23 cellular contexts compared by ENCODE assay signal in the genomic region with DNA sequence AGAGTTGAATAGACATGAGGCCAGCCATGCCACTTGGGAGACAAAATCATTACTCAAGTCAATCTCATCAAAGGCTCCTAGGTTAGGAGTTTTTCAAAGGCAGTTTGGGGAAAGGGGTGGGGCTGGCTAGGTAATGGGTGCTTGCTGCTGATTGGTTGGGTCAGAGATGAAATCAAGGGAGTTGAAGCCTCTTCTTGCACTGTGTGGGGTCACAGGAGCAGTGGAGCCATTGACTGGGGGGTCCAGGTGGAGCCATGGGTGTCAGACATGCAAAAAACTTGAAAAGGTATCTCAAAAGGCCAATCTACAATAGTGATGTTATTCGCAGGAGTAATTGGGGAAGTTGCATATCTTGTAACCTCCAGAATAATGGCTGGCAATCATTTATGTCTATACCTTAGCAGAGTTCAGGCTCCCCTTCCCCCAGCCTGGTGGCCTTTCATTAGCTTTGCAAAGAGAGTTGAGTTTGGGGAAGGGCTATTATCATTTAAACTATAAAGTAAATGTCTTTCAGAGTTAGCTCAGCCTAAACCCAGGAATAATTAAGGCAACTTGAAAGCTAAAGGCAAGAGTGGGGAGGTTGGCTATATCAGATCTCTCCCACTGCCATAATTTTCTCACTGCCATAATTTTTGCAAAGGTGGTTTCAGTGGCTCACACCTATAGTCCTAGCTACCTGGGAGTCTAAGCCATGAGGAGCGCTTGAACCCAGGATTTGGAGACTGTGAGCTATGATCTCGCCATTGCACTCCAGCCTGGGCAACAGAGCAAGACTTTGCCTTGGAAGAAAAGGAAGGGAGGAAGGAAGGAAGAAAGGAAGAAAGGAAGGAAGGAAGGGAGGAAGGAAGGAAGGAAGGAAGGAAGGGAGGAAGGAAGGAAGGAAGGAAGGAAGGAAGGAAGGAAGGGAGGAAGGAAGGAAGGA. TPM values are rescaled to one million over a fixed set of nuclear protein-coding genes. Genes with fewer than 3 reads are reported as not detected.
DNase-seq lines count a peak whose midpoint lies in the region; ATAC-seq and TF ChIP-seq lines count a peak whose summit lies in the region.
"Had no signal": no experiment of that assay in that cellular context is flagged by ENCODE, and none has a peak within 500 bp of the region (broad histone marks: within the 10 kb centered on the region; RNA-seq: fewer than 3 reads in every experiment).

No MANE protein-coding gene starts in this region.

- no peaks in the 10 kb centered on the region for H3K27me3 ChIP-seq in WERI-Rb-1 (ENCODE audit: insufficient read depth, low read depth, severe bottlenecking)
- H3K27me3 ChIP-seq: MG63 had no signal

- H3K4me3 ChIP-seq in iPS-18c (ENCODE audit: insufficient read depth, low read depth, low read length) = peak overlapping the region; percentile 36; the same call in 1 of the 2 replicates
- no peak overlapping the region for H3K4me3 ChIP-seq in WERI-Rb-1 (ENCODE audit: low read depth, low read length)
- H3K4me3 ChIP-seq: MG63, SJCRH30 had no signal

- peaks cover 35% of the 10 kb centered on the region for H3K36me3 Mint-ChIP-seq in WTC11
- no peaks in the 10 kb centered on the region for H3K36me3 Mint-ChIP-seq in activated T-helper 17 cell treated with anti-CD3 and anti-CD28 coated beads, Interleukin-2, amount 50 U/mL, for 72 hours (ENCODE audit: low read depth)

- H3K9me3 Mint-ChIP-seq in WTC11 = peaks cover 38% of the 10 kb centered on the region
- H3K9me3 Mint-ChIP-seq in activated T-helper 17 cell treated with anti-CD3 and anti-CD28 coated beads, Interleukin-2, amount 50 U/mL, for 72 hours = no peaks in the 10 kb centered on the region

- ATAC-seq in WTC11 (peak; percentile 91), HG02938 (IDR thresholded peaks at IDR 0.05; ENCODE audit: unreplicated experiment) (no peak)
- no peak for ATAC-seq in activated T-helper 17 cell treated with anti-CD3 and anti-CD28 coated beads, Interleukin-2, amount 50 U/mL, for 72 hours (replicated peaks)
- ATAC-seq: Panc1 had no signal

- H3K9me3 ChIP-seq in iPS-18c (ENCODE audit: control insufficient read depth, insufficient read depth, low read length) (no peaks in the 10 kb centered on the region), WERI-Rb-1 (ENCODE audit: severe bottlenecking) (peaks cover 4% of the 10 kb centered on the region)

- H3K27me3 Mint-ChIP-seq in WTC11 (ENCODE audit: low read depth) = peaks cover 6% of the 10 kb centered on the region; the same call in 1 of the 2 replicates
- no peaks in the 10 kb centered on the region for H3K27me3 Mint-ChIP-seq in activated T-helper 17 cell treated with anti-CD3 and anti-CD28 coated beads, Interleukin-2, amount 50 U/mL, for 72 hours

- no peak for TF ChIP-seq CTCF in WTC11 (IDR thresholded peaks at IDR 0.05)
- TF ChIP-seq CTCF in WERI-Rb-1 (IDR thresholded peaks at IDR 0.05; ENCODE audit: low read depth, low read length) = no peak

- CTCF ChIA-PET in WTC11 (lab: Charles Lee) = interaction anchor here (0.6 to 2.9 kb wide), 9 partner anchors 8 to 195 kb away, joined by 3 to 14 read pairs (median 3); a partner anchor contains a TSS

- H3K27ac Mint-ChIP-seq in WTC11 = peak overlapping the region; percentile 99
- no peak overlapping the region for H3K27ac Mint-ChIP-seq in activated T-helper 17 cell treated with anti-CD3 and anti-CD28 coated beads, Interleukin-2, amount 50 U/mL, for 72 hours

- peaks cover 41% of the 10 kb centered on the region for H3K4me1 Mint-ChIP-seq in WTC11
- no peaks in the 10 kb centered on the region for H3K4me1 Mint-ChIP-seq in activated T-helper 17 cell treated with anti-CD3 and anti-CD28 coated beads, Interleukin-2, amount 50 U/mL, for 72 hours

- POLR2A ChIA-PET in WTC11 (lab: Charles Lee) = no interaction called here

- H3K36me3 ChIP-seq in WERI-Rb-1 = no peaks in the 10 kb centered on the region
- H3K36me3 ChIP-seq: MG63, SJCRH30 had no signal

- DNase-seq in NOMO-1 treated with DMSO at 0.1 percent for 48 hours (lab: John Stamatoyannopoulos, UW; ENCODE audit: unreplicated experiment) = peak; percentile 1
- no peak for DNase-seq in NOMO-1 (lab: John Stamatoyannopoulos, UW; ENCODE audit: unreplicated experiment in 2 of 2)
- peak; percentile 40 for DNase-seq in WTC11 (ENCODE audit: low spot score)
- DNase-seq in stimulated activated CD4-positive, alpha-beta T cell treated with anti-CD3 and anti-CD28 coated beads, Interleukin-4, amount 100 ng/mL, for 24 hours = no peak
- no peak for DNase-seq in WERI-Rb-1
- DNase-seq: AML-193, DMS 273 treated with DMSO at 0.1 percent for 48 hours, DND-41, IMR-90, Karpas-422, MG63, NCI-H1048, NCI-H1436, NCI-H1930, NCI-H226, NCI-H524, SJCRH30 had no signal

- no peak overlapping the region for H3K27ac ChIP-seq in WERI-Rb-1
- H3K27ac ChIP-seq: 22Rv1, SJCRH30 had no signal

- H3K4me3 Mint-ChIP-seq in WTC11 = peak overlapping the region; percentile 59
- H3K4me3 Mint-ChIP-seq in activated T-helper 17 cell treated with anti-CD3 and anti-CD28 coated beads, Interleukin-2, amount 50 U/mL, for 72 hours = no peak overlapping the region
- H3K4me3 Mint-ChIP-seq: CD14-positive monocyte had no signal

TF ChIP-seq in WTC11, 78 proteins besides CTCF, POLR2A, EP300 and RAD21:
- TF ChIP-seq ZNF416 (CRISPR knock-in tag; IDR thresholded peaks at IDR 0.05) (no peak), ZNF121 (CRISPR knock-in tag; IDR thresholded peaks at IDR 0.05) (peak; percentile 91), FOXJ3 (CRISPR knock-in tag; IDR thresholded peaks at IDR 0.05; ENCODE audit: borderline replicate concordance) (no peak), GRHL2 (CRISPR knock-in tag; IDR thresholded peaks at IDR 0.05; ENCODE audit: insufficient replicate concordance, severe bottlenecking) (no peak), TEAD4 (CRISPR knock-in tag; IDR thresholded peaks at IDR 0.05) (no peak)
- TF ChIP-seq, protein P1, sequence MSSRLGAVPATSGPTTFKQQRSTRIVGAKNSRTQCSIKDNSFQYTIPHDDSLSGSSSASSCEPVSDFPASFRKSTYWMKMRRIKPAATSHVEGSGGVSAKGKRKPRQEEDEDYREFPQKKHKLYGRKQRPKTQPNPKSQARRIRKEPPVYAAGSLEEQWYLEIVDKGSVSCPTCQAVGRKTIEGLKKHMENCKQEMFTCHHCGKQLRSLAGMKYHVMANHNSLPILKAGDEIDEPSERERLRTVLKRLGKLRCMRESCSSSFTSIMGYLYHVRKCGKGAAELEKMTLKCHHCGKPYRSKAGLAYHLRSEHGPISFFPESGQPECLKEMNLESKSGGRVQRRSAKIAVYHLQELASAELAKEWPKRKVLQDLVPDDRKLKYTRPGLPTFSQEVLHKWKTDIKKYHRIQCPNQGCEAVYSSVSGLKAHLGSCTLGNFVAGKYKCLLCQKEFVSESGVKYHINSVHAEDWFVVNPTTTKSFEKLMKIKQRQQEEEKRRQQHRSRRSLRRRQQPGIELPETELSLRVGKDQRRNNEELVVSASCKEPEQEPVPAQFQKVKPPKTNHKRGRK (CRISPR knock-in tag; IDR thresholded peaks at IDR 0.05; ENCODE audit: borderline replicate concordance) = 0 out of 2 replicates have a peak, but pooled peaks have one; percentile 78
- TF ChIP-seq, protein P2, sequence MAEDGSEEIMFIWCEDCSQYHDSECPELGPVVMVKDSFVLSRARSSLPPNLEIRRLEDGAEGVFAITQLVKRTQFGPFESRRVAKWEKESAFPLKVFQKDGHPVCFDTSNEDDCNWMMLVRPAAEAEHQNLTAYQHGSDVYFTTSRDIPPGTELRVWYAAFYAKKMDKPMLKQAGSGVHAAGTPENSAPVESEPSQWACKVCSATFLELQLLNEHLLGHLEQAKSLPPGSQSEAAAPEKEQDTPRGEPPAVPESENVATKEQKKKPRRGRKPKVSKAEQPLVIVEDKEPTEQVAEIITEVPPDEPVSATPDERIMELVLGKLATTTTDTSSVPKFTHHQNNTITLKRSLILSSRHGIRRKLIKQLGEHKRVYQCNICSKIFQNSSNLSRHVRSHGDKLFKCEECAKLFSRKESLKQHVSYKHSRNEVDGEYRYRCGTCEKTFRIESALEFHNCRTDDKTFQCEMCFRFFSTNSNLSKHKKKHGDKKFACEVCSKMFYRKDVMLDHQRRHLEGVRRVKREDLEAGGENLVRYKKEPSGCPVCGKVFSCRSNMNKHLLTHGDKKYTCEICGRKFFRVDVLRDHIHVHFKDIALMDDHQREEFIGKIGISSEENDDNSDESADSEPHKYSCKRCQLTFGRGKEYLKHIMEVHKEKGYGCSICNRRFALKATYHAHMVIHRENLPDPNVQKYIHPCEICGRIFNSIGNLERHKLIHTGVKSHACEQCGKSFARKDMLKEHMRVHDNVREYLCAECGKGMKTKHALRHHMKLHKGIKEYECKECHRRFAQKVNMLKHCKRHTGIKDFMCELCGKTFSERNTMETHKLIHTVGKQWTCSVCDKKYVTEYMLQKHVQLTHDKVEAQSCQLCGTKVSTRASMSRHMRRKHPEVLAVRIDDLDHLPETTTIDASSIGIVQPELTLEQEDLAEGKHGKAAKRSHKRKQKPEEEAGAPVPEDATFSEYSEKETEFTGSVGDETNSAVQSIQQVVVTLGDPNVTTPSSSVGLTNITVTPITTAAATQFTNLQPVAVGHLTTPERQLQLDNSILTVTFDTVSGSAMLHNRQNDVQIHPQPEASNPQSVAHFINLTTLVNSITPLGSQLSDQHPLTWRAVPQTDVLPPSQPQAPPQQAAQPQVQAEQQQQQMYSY (CRISPR knock-in tag; IDR thresholded peaks at IDR 0.05) = no peak

RNA-seq across cellular contexts. Expression of a gene that starts 7.8 kb away (rescaled TPM):
- total RNA-seq in WTC11 (2021) = 34.7 to 47.7 TPM (median 35.1 TPM) in 3 replicates
- 1 to 10 TPM; 4.1 to 4.6 TPM for total RNA-seq in activated T-helper 17 cell treated with anti-CD3 and anti-CD28 coated beads, Interleukin-2, amount 50 U/mL, for 72 hours

RNA-seq across cellular contexts. Expression of a gene that starts 35.7 kb away (rescaled TPM):
- 299 to 306 TPM (median 300 TPM) in 3 replicates for total RNA-seq in WTC11 (2021)
- total RNA-seq in activated T-helper 17 cell treated with anti-CD3 and anti-CD28 coated beads, Interleukin-2, amount 50 U/mL, for 72 hours = 100 to 1,000 TPM; 132 to 224 TPM

RNA-seq across cellular contexts. Expression of a gene that starts 36.5 kb away (rescaled TPM):
- 7.3 to 12.5 TPM (median 7.5 TPM) in 3 replicates for total RNA-seq in WTC11 (2021)
- total RNA-seq in activated T-helper 17 cell treated with anti-CD3 and anti-CD28 coated beads, Interleukin-2, amount 50 U/mL, for 72 hours = not detected
- total RNA-seq: SJCRH30 had no signal

Comparison
In these comparisons a context has a peak if more than half of its experiments do, and no peak if none do; other contexts are left out.
1. DNase-seq: peak in NOMO-1 treated with DMSO at 0.1 percent for 48 hours (single experiment) and WTC11 (single experiment); none in NOMO-1 (0 of 2), stimulated activated CD4-positive, alpha-beta T cell treated with anti-CD3 and anti-CD28 coated beads, Interleukin-4, amount 100 ng/mL, for 24 hours (single experiment) and WERI-Rb-1 (single experiment).